ENCODE assay signal across 9 cellular contexts in genomic region chr9:124126571-124127289, GRCh38.
DNase-seq lines count a peak whose midpoint lies in the region; TF ChIP-seq lines count a peak whose summit lies in the region.
"Had no signal": no experiment of that assay in that cellular context is flagged by ENCODE, and none has a peak within 500 bp of the region (broad histone marks: within the 10 kb centered on the region; RNA-seq: fewer than 3 reads in every experiment).

No MANE protein-coding gene starts in this region.

- H3K4me3 ChIP-seq in LNCaP clone FGC (ENCODE audit: low read depth, low read length) (no peak overlapping the region), SK-N-SH (ENCODE audit: low read depth in 2 of 2, low read length in 1 of 2) (peak overlapping the region in 1 of 2 experiments; percentile 2; a peak in 1 of 4 replicates), prostate gland (no peak overlapping the region), vagina (no peak overlapping the region)

- no peaks in the 10 kb centered on the region for H3K79me2 ChIP-seq in SK-N-SH (ENCODE audit: insufficient read depth)

- no peak overlapping the region for H3K9ac ChIP-seq in SK-N-SH

- H3K9me2 ChIP-seq in SK-N-SH = no peaks in the 10 kb centered on the region

- intact Hi-C loops in activated naive CD4-positive, alpha-beta T cell treated with anti-CD3 and anti-CD28 coated beads for 36 hours (cut with micrococcal nuclease) = loop anchor here (1.0 to 5.0 kb wide), 5 partner anchors 76 to 411 kb away; no protein-coding TSS in a partner anchor
- intact Hi-C loops in head of caudate nucleus (cut with DNase I) (loop anchor here (5.0 kb wide), 2 partner anchors 166 to 196 kb away; no protein-coding TSS in a partner anchor), prostate gland (cut with DNase I) (loop anchor here (1.0 to 10.0 kb wide), 3 partner anchors 194 to 411 kb away; no protein-coding TSS in a partner anchor), vagina (cut with DNase I) (loop anchor here (5.0 kb wide), 1 partner anchor 186 kb away; no protein-coding TSS in a partner anchor)

- H3K27ac Mint-ChIP-seq in activated naive CD4-positive, alpha-beta T cell treated with anti-CD3 and anti-CD28 coated beads for 36 hours = no peak overlapping the region

- H2AFZ ChIP-seq in SK-N-SH (ENCODE audit: low read depth) = no peak overlapping the region

- no peaks in the 10 kb centered on the region for H3F3A ChIP-seq in SK-N-SH (replicated peaks; ENCODE audit: insufficient read depth)

- H3K27me3 Mint-ChIP-seq in activated naive CD4-positive, alpha-beta T cell treated with anti-CD3 and anti-CD28 coated beads for 36 hours (ENCODE audit: low read depth) = peaks cover 4% of the 10 kb centered on the region

- TF ChIP-seq EP300 in SK-N-SH (IDR thresholded peaks at IDR 0.05; ENCODE audit: borderline replicate concordance in 1 of 2, low read depth in 1 of 2, low read length in 1 of 2) = no peak

- H3K4me1 ChIP-seq in SK-N-SH (ENCODE audit: control insufficient read depth in 1 of 2, insufficient read depth in 2 of 2, low read depth in 1 of 2, low read length in 1 of 2) (no peaks in the 10 kb centered on the region), prostate gland (replicated peaks) (no peaks in the 10 kb centered on the region), vagina (no peaks in the 10 kb centered on the region)

- POLR2A ChIA-PET in SK-N-SH (lab: Yijun Ruan, JAX) = no interaction called here

- no peak for TF ChIP-seq POLR2A in prostate gland (IDR thresholded peaks at IDR 0.05)
- no peak for TF ChIP-seq POLR2A in vagina (IDR thresholded peaks at IDR 0.05)

- no peaks in the 10 kb centered on the region for H3K4me1 Mint-ChIP-seq in activated naive CD4-positive, alpha-beta T cell treated with anti-CD3 and anti-CD28 coated beads for 36 hours (ENCODE audit: low read depth)

- H3K27me3 ChIP-seq in SK-N-SH (ENCODE audit: insufficient read depth) (no peaks in the 10 kb centered on the region; the same call in 1 of the 2 replicates), prostate gland (replicated peaks; ENCODE audit: insufficient read depth) (peaks cover 2% of the 10 kb centered on the region), vagina (no peaks in the 10 kb centered on the region)

- WGBS in SK-N-SH (ENCODE audit: low lambda C conversion rate) = 59% methylated on average over 5 of the region's 17 CpGs
- 32% methylated on average over 15 of the region's 17 CpGs for WGBS in prostate gland

- TF ChIP-seq RAD21 in SK-N-SH (IDR thresholded peaks at IDR 0.05; ENCODE audit: low read length) = peak; percentile 83

- H4K20me1 ChIP-seq in SK-N-SH (ENCODE audit: insufficient read depth) = no peaks in the 10 kb centered on the region

- H3K4me3 Mint-ChIP-seq in activated naive CD4-positive, alpha-beta T cell treated with anti-CD3 and anti-CD28 coated beads for 36 hours = no peak overlapping the region

- H3K9me3 ChIP-seq in SK-N-SH (no peaks in the 10 kb centered on the region), prostate gland (no peaks in the 10 kb centered on the region), vagina (no peaks in the 10 kb centered on the region)

- CTCF ChIA-PET in SK-N-SH (lab: Yijun Ruan, JAX) = interaction anchor here (0.6 to 4.0 kb wide), 67 partner anchors 10 to 721 kb away, joined by 3 to 64 read pairs (median 4); partner anchors contain the start of gene NEK6
- CTCF ChIA-PET in activated naive CD4-positive, alpha-beta T cell treated with anti-CD3 and anti-CD28 coated beads for 36 hours (lab: Charles Lee) = interaction anchor here (0.5 to 2.0 kb wide), 31 partner anchors 9 to 559 kb away, joined by 3 to 14 read pairs (median 3); no protein-coding TSS in a partner anchor

- peak; percentile 87 for DNase-seq in GM03348 (ENCODE audit: low spot score)
- peak; percentile 25 for DNase-seq in LNCaP clone FGC (ENCODE audit: low read depth)
- DNase-seq in SK-N-SH = peak; percentile 84
- peak; percentile 85 for DNase-seq in activated naive CD4-positive, alpha-beta T cell treated with anti-CD3 and anti-CD28 coated beads for 36 hours
- DNase-seq in head of caudate nucleus = peak; percentile 39 to 90 (median 75)
- peak; percentile 70 for DNase-seq in prostate gland (ENCODE audit: low spot score)
- DNase-seq in vagina (ENCODE audit: extremely low spot score in 2 of 2) = no peak
- DNase-seq in occipital lobe (lab: John Stamatoyannopoulos, UW) = no peak

- TF ChIP-seq CTCF in LNCaP clone FGC (IDR thresholded peaks at IDR 0.05; ENCODE audit: control insufficient read depth, extremely low read depth, insufficient read depth) (peak; percentile 89), SK-N-SH (IDR thresholded peaks at IDR 0.05) (peak; percentile 95), prostate gland (IDR thresholded peaks at IDR 0.05) (peak; percentile 93 to 99 (median 97)), vagina (IDR thresholded peaks at IDR 0.05) (peak; percentile 92 to 97 (median 96))

- H3K9me3 Mint-ChIP-seq in activated naive CD4-positive, alpha-beta T cell treated with anti-CD3 and anti-CD28 coated beads for 36 hours = no peaks in the 10 kb centered on the region

- no peak overlapping the region for H3K27ac ChIP-seq in SK-N-SH (ENCODE audit: low read depth in 2 of 2, low read length in 1 of 2)
- no peak overlapping the region for H3K27ac ChIP-seq in prostate gland
- H3K27ac ChIP-seq in vagina = no peak overlapping the region
- H3K27ac ChIP-seq: epithelial cell of prostate had no signal

- H3K4me2 ChIP-seq in SK-N-SH = no peak overlapping the region

- no peaks in the 10 kb centered on the region for H3K36me3 Mint-ChIP-seq in activated naive CD4-positive, alpha-beta T cell treated with anti-CD3 and anti-CD28 coated beads for 36 hours (ENCODE audit: low read depth)

- H3K36me3 ChIP-seq in SK-N-SH (replicated peaks in 1 of 2; ENCODE audit: control insufficient read depth in 1 of 2, insufficient read depth in 2 of 2, low read length in 1 of 2) (no peaks in the 10 kb centered on the region), prostate gland (no peaks in the 10 kb centered on the region), vagina (no peaks in the 10 kb centered on the region)

TF ChIP-seq in SK-N-SH, 30 proteins besides CTCF, POLR2A, EP300 and RAD21:
- peak; percentile 85 for TF ChIP-seq SMC3 (IDR thresholded peaks at IDR 0.05; ENCODE audit: low read depth, low read length)
- TF ChIP-seq CHD2 (IDR thresholded peaks at IDR 0.05; ENCODE audit: low read length, partially characterized antibody) = peak; percentile 22
- no peak for TF ChIP-seq TAF1 (IDR thresholded peaks at IDR 0.05; ENCODE audit: borderline replicate concordance, low read depth, low read length)

Comparison
In these comparisons a context has a peak if more than half of its experiments do, and no peak if none do; other contexts are left out.
1. DNase-seq: peak in GM03348 (single experiment), LNCaP clone FGC (single experiment), SK-N-SH (single experiment), activated naive CD4-positive, alpha-beta T cell treated with anti-CD3 and anti-CD28 coated beads for 36 hours (single experiment), head of caudate nucleus (42 of 42) and prostate gland (single experiment); none in vagina (0 of 2) and occipital lobe (single experiment).
2. Peak in every context shown above with its lines, with median percentiles within 50 percentile points of each other: CTCF ChIP-seq.